ENCODE assay signal across 14 cellular contexts in the genomic region with DNA sequence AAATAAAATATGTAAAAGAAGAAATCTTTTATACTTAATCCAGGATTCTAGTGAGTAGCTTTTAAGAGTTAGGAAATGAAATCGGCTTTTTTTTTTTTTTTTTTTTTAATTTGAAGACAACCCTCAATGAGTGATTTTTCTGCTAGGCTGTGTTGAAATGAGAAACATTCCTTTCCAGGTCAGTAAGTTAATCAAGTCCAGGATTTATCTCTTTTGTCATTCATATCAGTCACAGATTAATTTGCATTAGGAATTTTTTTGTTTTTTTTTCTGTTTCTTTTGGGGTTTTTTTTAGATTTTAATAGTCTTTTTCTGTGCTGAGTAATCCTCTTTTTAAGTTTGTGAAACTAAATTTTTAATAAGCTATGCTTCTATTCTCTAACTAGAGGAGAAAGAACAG.
DNase-seq lines count a peak whose midpoint lies in the region; ATAC-seq and TF ChIP-seq lines count a peak whose summit lies in the region.
"Had no signal": no experiment of that assay in that cellular context is flagged by ENCODE, and none has a peak within 500 bp of the region (broad histone marks: within the 10 kb centered on the region; RNA-seq: fewer than 3 reads in every experiment).

No MANE protein-coding gene starts in this region.

- CTCF ChIA-PET in HEK293T (lab: Yijun Ruan, JAX), result no interaction called here

- H3K36me3 ChIP-seq in neural progenitor cell (no peaks in the 10 kb centered on the region), upper lobe of left lung (no peaks in the 10 kb centered on the region)

- H3K4me1 Mint-ChIP-seq in neural progenitor cell, result peaks cover 40% of the 10 kb centered on the region
- H3K4me1 Mint-ChIP-seq in activated CD4-positive, alpha-beta T cell treated with anti-CD3 and anti-CD28 coated beads, Interleukin-2, amount 10 ng/mL, durations not matched to agents 24 days and 14 days, result no peaks in the 10 kb centered on the region
- H3K4me1 Mint-ChIP-seq: B cell had no signal

- POLR2A ChIA-PET in HEK293T (lab: Yijun Ruan, JAX), result no interaction called here

- peak overlapping the region; percentile 51 for H3K4me3 Mint-ChIP-seq in neural progenitor cell
- no peak overlapping the region for H3K4me3 Mint-ChIP-seq in activated CD4-positive, alpha-beta T cell treated with anti-CD3 and anti-CD28 coated beads, Interleukin-2, amount 10 ng/mL, durations not matched to agents 24 days and 14 days
- H3K4me3 Mint-ChIP-seq: B cell; CD4-positive, alpha-beta T cell; H9 had no signal

- peak overlapping the region; percentile 34 for H3K4me2 ChIP-seq in neural progenitor cell

- H3K4me3 ChIP-seq in neural progenitor cell, result peak overlapping the region; percentile 12
- H3K4me3 ChIP-seq in lower leg skin (ENCODE audit: low read depth, poor library complexity, severe bottlenecking), result no peak overlapping the region
- no peak overlapping the region for H3K4me3 ChIP-seq in upper lobe of left lung

- H2AFZ ChIP-seq in neural progenitor cell (replicated peaks), result no peak overlapping the region

- DNase-seq in HEK293T (ENCODE audit: extremely low spot score) (no peak), astrocyte of the hippocampus (ENCODE audit: low read depth, low spot score) (peak; percentile 4), neural progenitor cell (ENCODE audit: low spot score) (no peak), lower leg skin (ENCODE audit: low spot score in 2 of 2) (no peak), upper lobe of left lung (no peak)
- no peak for DNase-seq in activated CD4-positive, alpha-beta T cell treated with anti-CD3 and anti-CD28 coated beads, Interleukin-2, amount 10 ng/mL, durations not matched to agents 24 days and 14 days
- DNase-seq: Calu3; CD4-positive, alpha-beta T cell; DMS 273 treated with DMSO at 0.1 percent for 48 hours; DMS79; GOT3; H9 had no signal

- H3K27ac ChIP-seq in neural progenitor cell (no peak overlapping the region), upper lobe of left lung (no peak overlapping the region)

- no peaks in the 10 kb centered on the region for H3K27me3 ChIP-seq in neural progenitor cell
- no peaks in the 10 kb centered on the region for H3K27me3 ChIP-seq in upper lobe of left lung

- no peak overlapping the region for H3K9ac ChIP-seq in neural progenitor cell

- intact Hi-C loops in activated CD4-positive, alpha-beta T cell treated with anti-CD3 and anti-CD28 coated beads, Interleukin-2, amount 10 ng/mL, durations not matched to agents 24 days and 14 days (cut with micrococcal nuclease), result no loop called here
- intact Hi-C loops in lower leg skin (cut with DNase I; ENCODE audit: low total_unique reads), result loop anchor here (5.0 kb wide), 1 partner anchor 574 kb away; no protein-coding TSS in a partner anchor

- peaks cover 15% of the 10 kb centered on the region for H3K79me2 ChIP-seq in neural progenitor cell (ENCODE audit: low read depth)

- H3K4me1 ChIP-seq in neural progenitor cell, result peaks cover 54% of the 10 kb centered on the region
- H3K4me1 ChIP-seq in upper lobe of left lung, result no peaks in the 10 kb centered on the region

- peak overlapping the region; percentile 90 for H3K27ac Mint-ChIP-seq in neural progenitor cell
- H3K27ac Mint-ChIP-seq in activated CD4-positive, alpha-beta T cell treated with anti-CD3 and anti-CD28 coated beads, Interleukin-2, amount 10 ng/mL, durations not matched to agents 24 days and 14 days, result no peak overlapping the region
- H3K27ac Mint-ChIP-seq: B cell; CD4-positive, alpha-beta T cell; H9 had no signal

- H3K9me3 ChIP-seq in neural progenitor cell (ENCODE audit: low read depth) (no peaks in the 10 kb centered on the region), upper lobe of left lung (no peaks in the 10 kb centered on the region)

- peaks cover 10% of the 10 kb centered on the region for H3K9me3 Mint-ChIP-seq in neural progenitor cell
- no peaks in the 10 kb centered on the region for H3K9me3 Mint-ChIP-seq in activated CD4-positive, alpha-beta T cell treated with anti-CD3 and anti-CD28 coated beads, Interleukin-2, amount 10 ng/mL, durations not matched to agents 24 days and 14 days

- H3K36me3 Mint-ChIP-seq in neural progenitor cell, result peaks cover 10% of the 10 kb centered on the region
- H3K36me3 Mint-ChIP-seq in activated CD4-positive, alpha-beta T cell treated with anti-CD3 and anti-CD28 coated beads, Interleukin-2, amount 10 ng/mL, durations not matched to agents 24 days and 14 days (ENCODE audit: low read depth), result no peaks in the 10 kb centered on the region

- 50 to 62% methylated on average over 1 of the region's 1 CpG for WGBS in lower leg skin, 2 donors
- WGBS in upper lobe of left lung, 2 donors, result 72 to 93% methylated on average over 1 of the region's 1 CpG

- ATAC-seq in HG02852 (IDR thresholded peaks at IDR 0.05; ENCODE audit: unreplicated experiment) (no peak), upper lobe of left lung (ENCODE audit: low FRiP score in 2 of 2) (no peak)

- TF ChIP-seq EP300 in upper lobe of left lung (IDR thresholded peaks at IDR 0.05), result no peak

- H3F3A ChIP-seq in neural progenitor cell (ENCODE audit: low read depth), result peaks cover 19% of the 10 kb centered on the region

- no peaks in the 10 kb centered on the region for H3K27me3 Mint-ChIP-seq in neural progenitor cell (ENCODE audit: insufficient read depth, low read depth)
- no peaks in the 10 kb centered on the region for H3K27me3 Mint-ChIP-seq in activated CD4-positive, alpha-beta T cell treated with anti-CD3 and anti-CD28 coated beads, Interleukin-2, amount 10 ng/mL, durations not matched to agents 24 days and 14 days
- H3K27me3 Mint-ChIP-seq: B cell; CD4-positive, alpha-beta T cell had no signal

- no peak for TF ChIP-seq POLR2A in lower leg skin (IDR thresholded peaks at IDR 0.05)
- TF ChIP-seq POLR2A in upper lobe of left lung (IDR thresholded peaks at IDR 0.05), result no peak

- H4K20me1 ChIP-seq in neural progenitor cell (ENCODE audit: low read depth), result no peaks in the 10 kb centered on the region

- no peak for TF ChIP-seq CTCF in neural progenitor cell (IDR thresholded peaks at IDR 0.05)
- no peak for TF ChIP-seq CTCF in lower leg skin (IDR thresholded peaks at IDR 0.05)
- TF ChIP-seq CTCF in upper lobe of left lung (IDR thresholded peaks at IDR 0.05), result no peak

TF ChIP-seq in HEK293T, 16 proteins besides CTCF, POLR2A, EP300 and RAD21:
- 0 out of 2 replicates have a peak, but pooled peaks have one; percentile 17 for TF ChIP-seq ZNF384 (IDR thresholded peaks at IDR 0.05)
- no peak for TF ChIP-seq SUZ12 (IDR thresholded peaks at IDR 0.05)
